19 cellular contexts compared by ENCODE assay signal in genomic region chr19:39473443-39473960, GRCh38. TPM values are rescaled to one million over a fixed set of nuclear protein-coding genes. Genes with fewer than 3 reads are reported as not detected.
"Had no signal": no experiment of that assay in that cellular context is flagged by ENCODE, and none has a peak within 500 bp of the region (broad histone marks: within the 10 kb centered on the region; RNA-seq: fewer than 3 reads in every experiment).

No MANE protein-coding gene starts in this region.

- H3K4me3 Mint-ChIP-seq: activated CD4-positive, alpha-beta T cell treated with anti-CD3 and anti-CD28 coated beads, Interleukin-2, amount 10 ng/mL, durations not matched to agents 7 days and 5 days; endodermal cell; neural progenitor cell; stimulated activated naive CD8-positive, alpha-beta T cell treated with anti-CD3 and anti-CD28 coated beads, Interleukin-15, amount 100 ng/mL, for 72 hours; T-cell had no signal

- H3K27ac Mint-ChIP-seq: activated CD4-positive, alpha-beta T cell treated with anti-CD3 and anti-CD28 coated beads, Interleukin-2, amount 10 ng/mL, durations not matched to agents 7 days and 5 days; endodermal cell; neural progenitor cell; T-cell had no signal

- DNase-seq: foreskin melanocyte had no signal

- H3K27me3 ChIP-seq: brain microvascular endothelial cell, dorsolateral prefrontal cortex, neural progenitor cell, ovary, suprapubic skin, transverse colon, vagina had no signal

- H2AFZ ChIP-seq: neural progenitor cell had no signal

- H3K9me3 Mint-ChIP-seq: activated CD4-positive, alpha-beta T cell treated with anti-CD3 and anti-CD28 coated beads, Interleukin-2, amount 10 ng/mL, durations not matched to agents 7 days and 5 days; endodermal cell; neural progenitor cell; stimulated activated naive CD8-positive, alpha-beta T cell treated with anti-CD3 and anti-CD28 coated beads, Interleukin-15, amount 100 ng/mL, for 72 hours; T-cell had no signal

- H3K4me3 ChIP-seq: dorsolateral prefrontal cortex, neural progenitor cell, ovary, psoas muscle, suprapubic skin, transverse colon, vagina had no signal

- H3K4me1 Mint-ChIP-seq: endodermal cell, neural progenitor cell had no signal

- H3K27ac ChIP-seq: brain microvascular endothelial cell, neural progenitor cell, ovary, psoas muscle, suprapubic skin, transverse colon, vagina had no signal

- H3K4me2 ChIP-seq: neural progenitor cell had no signal

- H3K27me3 Mint-ChIP-seq: activated CD4-positive, alpha-beta T cell treated with anti-CD3 and anti-CD28 coated beads, Interleukin-2, amount 10 ng/mL, durations not matched to agents 7 days and 5 days; stimulated activated naive CD8-positive, alpha-beta T cell treated with anti-CD3 and anti-CD28 coated beads, Interleukin-15, amount 100 ng/mL, for 72 hours; T-cell had no signal

- FAIRE-seq: colon, keratinocyte, small intestine had no signal

- H3K36me3 ChIP-seq: neural progenitor cell, ovary had no signal

- H3K4me1 ChIP-seq: neural progenitor cell, psoas muscle, suprapubic skin, transverse colon, vagina had no signal

- H3K9ac ChIP-seq: neural progenitor cell had no signal

- H3K9me3 ChIP-seq: ovary, psoas muscle, suprapubic skin, transverse colon, vagina had no signal

RNA-seq across cellular contexts. Expression of gene DLL3, which starts 25.2 kb away (rescaled TPM):
- total RNA-seq: aorta, right cardiac atrium, suprapubic skin, transverse colon, vagina had no signal
- polyA plus RNA-seq: aorta had no signal

RNA-seq across cellular contexts. Expression of gene SELENOV, which starts 41.4 kb away (rescaled TPM):
- total RNA-seq: activated CD4-positive, alpha-beta T cell treated with anti-CD3 and anti-CD28 coated beads, Interleukin-2, amount 10 ng/mL, durations not matched to agents 7 days and 5 days; aorta; lung microvascular endothelial cell; psoas muscle; right cardiac atrium; suprapubic skin; T-cell; transverse colon; vagina had no signal
- polyA plus RNA-seq: aorta, keratinocyte, psoas muscle, right cardiac atrium, small intestine had no signal
